11 cellular contexts compared by ENCODE assay signal in genomic region chr12:3216726-3217682, GRCh38.
A peak's percentile ranks its signal among the peaks of the same experiment; 100 is the strongest.
DNase-seq lines count a peak whose midpoint lies in the region; ATAC-seq, FAIRE-seq and TF ChIP-seq lines count a peak whose summit lies in the region.
"Had no signal": no experiment of that assay in that cellular context is flagged by ENCODE, and none has a peak within 500 bp of the region (broad histone marks: within the 10 kb centered on the region; RNA-seq: fewer than 3 reads in every experiment).

No MANE protein-coding gene starts in this region.

- no peaks in the 10 kb centered on the region for H3K27me3 ChIP-seq in muscle layer of duodenum (ENCODE audit: low read depth, low read length)
- no peaks in the 10 kb centered on the region for H3K27me3 ChIP-seq in CD4-positive, alpha-beta memory T cell (ENCODE audit: insufficient read depth, low read length)

- H3K4me3 ChIP-seq in AG09309 (ENCODE audit: control insufficient read depth, low read depth, low read length) (no peak overlapping the region), epithelial cell of esophagus (ENCODE audit: low read length) (no peak overlapping the region), muscle layer of duodenum (ENCODE audit: low read depth in 1 of 2, low read length in 2 of 2) (no peak overlapping the region)
- H3K4me3 ChIP-seq in CD4-positive, alpha-beta memory T cell (ENCODE audit: low read length in 2 of 2), result no peak overlapping the region

- H3K4me3 Mint-ChIP-seq in CD4-positive, alpha-beta memory T cell, result no peak overlapping the region
- H3K4me3 Mint-ChIP-seq: CD4-positive, CD25-positive, alpha-beta regulatory T cell had no signal

- DNase-seq in AG09309 (ENCODE audit: low read depth) (peak; percentile 29), RCC 7860 (ENCODE audit: low spot score) (peak; percentile 73), epithelial cell of esophagus (ENCODE audit: low read depth) (peak; percentile 99), NK-92 (lab: John Stamatoyannopoulos, UW; ENCODE audit: unreplicated experiment) (no peak), hypothalamus (lab: John Stamatoyannopoulos, UW) (no peak)
- no peak for DNase-seq in CD4-positive, alpha-beta memory T cell
- DNase-seq: CD4-positive, CD25-positive, alpha-beta regulatory T cell; KG1; small intestine had no signal

- H3K36me3 Mint-ChIP-seq in CD4-positive, alpha-beta memory T cell, result no peaks in the 10 kb centered on the region
- H3K36me3 Mint-ChIP-seq: CD4-positive, CD25-positive, alpha-beta regulatory T cell had no signal

- no peak for ATAC-seq in GM21381 (IDR thresholded peaks at IDR 0.05; ENCODE audit: unreplicated experiment)

- POLR2A ChIA-PET in CD4-positive, alpha-beta memory T cell (lab: Charles Lee; ENCODE audit: partially characterized antibody), result no interaction called here

- peak; percentile 14 for FAIRE-seq in RCC 7860 (lab: Jason Lieb, UNC)
- FAIRE-seq: small intestine had no signal

- H3K4me1 Mint-ChIP-seq in CD4-positive, alpha-beta memory T cell, result no peaks in the 10 kb centered on the region
- H3K4me1 Mint-ChIP-seq: CD4-positive, CD25-positive, alpha-beta regulatory T cell had no signal

- peak overlapping the region; percentile 49 for H3K27ac ChIP-seq in muscle layer of duodenum (ENCODE audit: low read length)
- H3K27ac ChIP-seq in CD4-positive, alpha-beta memory T cell (ENCODE audit: low read depth, low read length), result no peak overlapping the region

- intact Hi-C loops in CD4-positive, alpha-beta memory T cell (cut with micrococcal nuclease), result no loop called here

- CTCF ChIA-PET in CD4-positive, alpha-beta memory T cell (lab: Charles Lee; ENCODE audit: partially characterized antibody), result no interaction called here

- no peaks in the 10 kb centered on the region for H3K9me3 ChIP-seq in muscle layer of duodenum (ENCODE audit: control insufficient read depth in 1 of 2, low read length in 2 of 2)
- no peaks in the 10 kb centered on the region for H3K9me3 ChIP-seq in CD4-positive, alpha-beta memory T cell (ENCODE audit: control insufficient read depth in 1 of 2, low read length in 2 of 2)

- no peaks in the 10 kb centered on the region for H3K9me3 Mint-ChIP-seq in CD4-positive, alpha-beta memory T cell
- H3K9me3 Mint-ChIP-seq: CD4-positive, CD25-positive, alpha-beta regulatory T cell had no signal

- peaks cover 3 to 4% of the 10 kb centered on the region in 2 donors for H3K27me3 Mint-ChIP-seq in CD4-positive, alpha-beta memory T cell

- TF ChIP-seq CTCF in AG09309 (IDR thresholded peaks at IDR 0.05; ENCODE audit: control insufficient read depth, insufficient read depth, low read depth, low read length, missing control alignments), result no peak
- TF ChIP-seq CTCF in epithelial cell of esophagus (IDR thresholded peaks at IDR 0.05; ENCODE audit: insufficient read depth, low read depth, low read length, missing control alignments), result no peak

- H3K36me3 ChIP-seq in muscle layer of duodenum (ENCODE audit: control insufficient read depth in 1 of 2, insufficient read depth in 2 of 2, low read length in 2 of 2), result no peaks in the 10 kb centered on the region
- no peaks in the 10 kb centered on the region for H3K36me3 ChIP-seq in CD4-positive, alpha-beta memory T cell (ENCODE audit: insufficient read depth, low read length)

- H3K27ac Mint-ChIP-seq in CD4-positive, alpha-beta memory T cell, result no peak overlapping the region
- H3K27ac Mint-ChIP-seq: CD4-positive, CD25-positive, alpha-beta regulatory T cell had no signal

- peaks cover 18 to 39% of the 10 kb centered on the region in 2 donors for H3K4me1 ChIP-seq in muscle layer of duodenum (ENCODE audit: control insufficient read depth in 1 of 2, insufficient read depth in 2 of 2, low read length in 2 of 2)
- H3K4me1 ChIP-seq in CD4-positive, alpha-beta memory T cell (ENCODE audit: insufficient read depth, low read length), result no peaks in the 10 kb centered on the region

Comparison
In these comparisons a context has a peak if more than half of its experiments do, and no peak if none do; other contexts are left out.
1. DNase-seq: peak in AG09309 (single experiment), RCC 7860 (single experiment) and epithelial cell of esophagus (single experiment); none in NK-92 (single experiment), hypothalamus (0 of 51) and CD4-positive, alpha-beta memory T cell (0 of 5).